Comparison of ENCODE assay signal across 8 cellular contexts in the genomic region with DNA sequence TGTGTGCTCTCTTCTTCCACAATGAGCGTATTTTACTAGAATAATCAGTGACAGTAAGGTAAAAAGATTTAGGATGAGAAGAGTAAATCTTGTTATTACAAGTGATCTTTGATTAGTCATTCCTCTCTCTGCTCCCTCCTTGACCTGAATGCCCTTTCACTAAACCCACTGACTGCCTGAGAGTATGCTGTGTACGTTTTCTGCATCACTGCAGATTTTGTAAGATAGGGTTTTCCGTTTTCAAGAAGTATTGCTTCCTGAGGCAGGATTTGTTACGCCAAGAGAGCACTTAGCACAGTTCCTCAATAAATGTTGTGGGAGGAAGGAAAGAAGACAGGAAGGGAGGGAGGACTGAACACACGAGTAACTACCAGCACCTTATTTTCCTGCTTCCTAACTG. TPM values are rescaled to one million over a fixed set of nuclear protein-coding genes. Genes with fewer than 3 reads are reported as not detected.
DNase-seq lines count a peak whose midpoint lies in the region; ATAC-seq, FAIRE-seq and TF ChIP-seq lines count a peak whose summit lies in the region.

No MANE protein-coding gene starts in this region.

- no peak for TF ChIP-seq POLR2A in GM12892 (IDR thresholded peaks at IDR 0.05; ENCODE audit: low read depth, low read length)

- no peaks in the 10 kb centered on the region for H3K27me3 ChIP-seq in HL-60 (ENCODE audit: insufficient read depth, poor library complexity, severe bottlenecking)

- TF ChIP-seq CTCF in HL-60 (IDR thresholded peaks at IDR 0.05; ENCODE audit: insufficient read depth, low read length) = no peak

- H3K4me3 ChIP-seq in HL-60 (replicated peaks; ENCODE audit: insufficient read depth, low read length) = no peak overlapping the region

- H3K27ac ChIP-seq in HL-60 (replicated peaks) (no peak overlapping the region; the same call in 1 of the 2 replicates), epithelial cell of prostate (peak overlapping the region; percentile 100)

- peak; percentile 72 for ATAC-seq in GM21367 (IDR thresholded peaks at IDR 0.05; ENCODE audit: unreplicated experiment)

- DNase-seq in GM12892 (ENCODE audit: insufficient read length) = no peak
- DNase-seq in HL-60 (ENCODE audit: low read depth in 1 of 2, low spot score in 1 of 2) = peak; percentile 60 to 74
- DNase-seq in epithelial cell of prostate (ENCODE audit: low read depth, low spot score) = no peak
- DNase-seq in islet precursor cell = no peak
- DNase-seq in NCI-H1048 (lab: John Stamatoyannopoulos, UW) = no peak
- no peak for DNase-seq in globus pallidus (ENCODE audit: low spot score)
- no peak for DNase-seq in activated CD4-positive, alpha-beta T cell treated with anti-CD3 and anti-CD28 coated beads, Interleukin-2, amount 50 U/mL, for 1 hour

- peak; percentile 80 for FAIRE-seq in GM12892 (lab: Jason Lieb, UNC)

RNA-seq across cellular contexts. Expression of gene LAMB3, which starts 7.7 kb away (rescaled TPM):
- 0.59 TPM for polyA plus RNA-seq in GM12892 (2012; ENCODE audit: missing spikeins)

RNA-seq across cellular contexts. Expression of gene G0S2, which starts 15.3 kb away (rescaled TPM):
- 7.7 TPM for polyA plus RNA-seq in GM12892 (2012; ENCODE audit: missing spikeins)

RNA-seq across cellular contexts. Expression of gene HSD11B1, which starts 44.7 kb away (rescaled TPM):
- 0.32 TPM for polyA plus RNA-seq in GM12892 (2012; ENCODE audit: missing spikeins)

Comparison
In these comparisons a context has a peak if more than half of its experiments do, and no peak if none do; other contexts are left out.
1. DNase-seq: peak in HL-60 (2 of 2); none in GM12892 (single experiment), epithelial cell of prostate (single experiment), islet precursor cell (single experiment), NCI-H1048 (single experiment), globus pallidus (single experiment) and activated CD4-positive, alpha-beta T cell treated with anti-CD3 and anti-CD28 coated beads, Interleukin-2, amount 50 U/mL, for 1 hour (single experiment).